Comparison of ENCODE assay signal across 11 cellular contexts in the genomic region with DNA sequence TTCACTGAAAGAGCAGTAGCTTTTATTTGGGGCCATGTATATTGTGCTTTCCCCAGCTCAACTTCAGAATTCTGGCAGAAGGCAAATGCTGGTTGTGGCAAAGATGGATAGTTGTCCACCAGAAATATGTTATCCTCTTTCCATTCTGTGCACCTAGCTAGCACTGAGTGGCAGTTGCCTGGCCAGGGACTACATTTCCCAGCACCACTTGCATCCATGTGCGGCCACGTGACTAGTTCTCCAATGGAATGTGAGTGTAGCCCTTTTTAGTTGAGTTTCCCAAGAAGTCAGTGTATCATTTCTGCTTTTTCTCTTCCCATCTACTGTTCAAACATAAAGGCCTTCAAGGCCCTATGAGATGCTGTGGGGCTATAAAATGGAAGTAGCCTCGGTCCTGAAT.
DNase-seq lines count a peak whose midpoint lies in the region; ATAC-seq, FAIRE-seq and TF ChIP-seq lines count a peak whose summit lies in the region.
"Had no signal": no experiment of that assay in that cellular context is flagged by ENCODE, and none has a peak within 500 bp of the region (broad histone marks: within the 10 kb centered on the region; RNA-seq: fewer than 3 reads in every experiment).

No MANE protein-coding gene starts in this region.

- BruUV-seq in Caco-2 (replicated peaks; lab: Mats Ljungman, UMichigan), result no TSS peak
- BruUV-seq in HCT116 (replicated peaks; lab: Mats Ljungman, UMichigan), result no TSS peak
- no TSS peak for BruUV-seq in HepG2 (replicated peaks; lab: Mats Ljungman, UMichigan)

- no peaks in the 10 kb centered on the region for H3K36me3 Mint-ChIP-seq in Caco-2 (ENCODE audit: insufficient read depth, unreplicated experiment)

- H3K27me3 ChIP-seq in Caco-2 (replicated peaks; ENCODE audit: control insufficient read depth, insufficient read depth, low read length), result no peaks in the 10 kb centered on the region
- peaks cover 9% of the 10 kb centered on the region for H3K27me3 ChIP-seq in HCT116 (ENCODE audit: insufficient read depth, low read length)
- H3K27me3 ChIP-seq in HepG2 (ENCODE audit: control insufficient read depth in 1 of 2, insufficient read depth in 2 of 2, low read length in 2 of 2), result no peaks in the 10 kb centered on the region
- no peaks in the 10 kb centered on the region for H3K27me3 ChIP-seq in uterus

- H3K9me3 Mint-ChIP-seq in Caco-2 (ENCODE audit: unreplicated experiment), result no peaks in the 10 kb centered on the region

- TF ChIP-seq POLR2A in HCT116 (IDR thresholded peaks at IDR 0.05; ENCODE audit: borderline replicate concordance, extremely low read depth, insufficient read depth, insufficient read length) (no peak), HepG2 (IDR thresholded peaks at IDR 0.05; ENCODE audit: insufficient read depth in 1 of 2, low read depth in 2 of 2, low read length in 2 of 2) (no peak), uterus (IDR thresholded peaks at IDR 0.05) (no peak)

- peaks cover 10% of the 10 kb centered on the region for H3K27me3 Mint-ChIP-seq in Caco-2 (ENCODE audit: insufficient read depth, unreplicated experiment)

- TF ChIP-seq EP300 in HepG2 (IDR thresholded peaks at IDR 0.05; ENCODE audit: low read depth in 2 of 2, low read length in 2 of 2), result no peak
- TF ChIP-seq EP300 in HepG2 (CRISPR knock-in tag; IDR thresholded peaks at IDR 0.05; ENCODE audit: borderline replicate concordance), result no peak

- no peaks in the 10 kb centered on the region for H4K20me1 ChIP-seq in HCT116 (ENCODE audit: insufficient read depth)
- no peaks in the 10 kb centered on the region for H4K20me1 ChIP-seq in HepG2 (ENCODE audit: insufficient read depth, low read length)

- RAD21 ChIA-PET in HCT116 (lab: Charles Lee; ENCODE audit: low non-redundant PET in 1 of 2, low total read pairs in 2 of 2, uncharacterized antibody in 2 of 2, unreplicated experiment in 2 of 2), result no interaction called here

- no peak for FAIRE-seq in HepG2 (lab: Jason Lieb, UNC)

- H2AFZ ChIP-seq in HCT116 (ENCODE audit: low read depth, low read length, poor library complexity, severe bottlenecking) (peak overlapping the region; percentile 63), HepG2 (ENCODE audit: low read length) (no peak overlapping the region)

- H3K4me3 ChIP-seq in Caco-2 (ENCODE audit: low read depth, low read length) (no peak overlapping the region), HCT116 (replicated peaks in 1 of 2; ENCODE audit: low read depth in 1 of 2, low read length in 2 of 2) (no peak overlapping the region), HepG2 (replicated peaks in 1 of 3; ENCODE audit: insufficient read depth in 1 of 3, low read depth in 2 of 3, low read length in 3 of 3) (no peak overlapping the region), uterus (no peak overlapping the region)

- H3K4me1 ChIP-seq in Caco-2, result no peaks in the 10 kb centered on the region
- H3K4me1 ChIP-seq in HCT116 (ENCODE audit: control insufficient read depth in 1 of 2, insufficient read depth in 2 of 2, low read length in 2 of 2), result no peaks in the 10 kb centered on the region
- no peaks in the 10 kb centered on the region for H3K4me1 ChIP-seq in HepG2 (ENCODE audit: insufficient read depth, low read length)
- no peaks in the 10 kb centered on the region for H3K4me1 ChIP-seq in uterus

- H3K36me3 ChIP-seq in Caco-2 (ENCODE audit: control insufficient read depth, insufficient read depth, low read length), result no peaks in the 10 kb centered on the region
- no peaks in the 10 kb centered on the region for H3K36me3 ChIP-seq in HCT116 (ENCODE audit: control insufficient read depth in 1 of 2, insufficient read depth in 2 of 2, low read length in 2 of 2)
- H3K36me3 ChIP-seq in HepG2 (replicated peaks in 1 of 2; ENCODE audit: control insufficient read depth in 1 of 2, insufficient read depth in 2 of 2, low read length in 2 of 2), result no peaks in the 10 kb centered on the region
- no peaks in the 10 kb centered on the region for H3K36me3 ChIP-seq in uterus

- H3K27ac ChIP-seq in HCT116 (ENCODE audit: low read depth, low read length) (no peak overlapping the region), HepG2 (ENCODE audit: extremely low read length, insufficient read depth, low read length) (no peak overlapping the region), uterus (no peak overlapping the region)
- H3K27ac ChIP-seq: C4-2B had no signal

- CTCF ChIA-PET in Caco-2 (lab: Charles Lee), result no interaction called here
- CTCF ChIA-PET in HCT116 (lab: Charles Lee), result no interaction called here
- CTCF ChIA-PET in HepG2 (lab: Yijun Ruan, JAX; ENCODE audit: low intra/inter-chr PET ratio, low total read pairs), result no interaction called here

- H3K4me2 ChIP-seq in HCT116 (ENCODE audit: low read length) (no peak overlapping the region), HepG2 (ENCODE audit: low read depth, low read length) (no peak overlapping the region)

- no peaks in the 10 kb centered on the region for H3K9me3 ChIP-seq in Caco-2
- no peaks in the 10 kb centered on the region for H3K9me3 ChIP-seq in HCT116 (ENCODE audit: control insufficient read depth in 1 of 2, insufficient read depth in 1 of 2, low read depth in 1 of 2, low read length in 2 of 2)
- H3K9me3 ChIP-seq in HepG2 (ENCODE audit: low read length), result no peaks in the 10 kb centered on the region
- H3K9me3 ChIP-seq in uterus, result no peaks in the 10 kb centered on the region

- no peaks in the 10 kb centered on the region for H3K9me2 ChIP-seq in HCT116 (ENCODE audit: insufficient read depth)

- TF ChIP-seq RAD21 in HCT116 (IDR thresholded peaks at IDR 0.05; ENCODE audit: low read depth), result no peak
- no peak for TF ChIP-seq RAD21 in HepG2 (CRISPR knock-in tag; IDR thresholded peaks at IDR 0.05)

- no peak overlapping the region for H3K4me3 Mint-ChIP-seq in Caco-2 (ENCODE audit: unreplicated experiment)
- H3K4me3 Mint-ChIP-seq: nephron progenitor cell had no signal

- H3K9ac ChIP-seq in HCT116 (ENCODE audit: low read length), result no peak overlapping the region
- no peak overlapping the region for H3K9ac ChIP-seq in HepG2 (ENCODE audit: insufficient read depth, low read depth, low read length)

- intact Hi-C loops in Caco-2 (cut with micrococcal nuclease; ENCODE audit: unreplicated experiment) (no loop called here), HCT116 (cut with micrococcal nuclease) (no loop called here), HepG2 (cut with micrococcal nuclease; ENCODE audit: unreplicated experiment) (no loop called here), uterus (cut with DNase I; ENCODE audit: low total_unique reads) (no loop called here)

- H3K27ac Mint-ChIP-seq in Caco-2 (ENCODE audit: unreplicated experiment), result no peak overlapping the region
- H3K27ac Mint-ChIP-seq: nephron progenitor cell had no signal

- no peaks in the 10 kb centered on the region for H3K4me1 Mint-ChIP-seq in Caco-2 (ENCODE audit: low read depth, unreplicated experiment)

- no peaks in the 10 kb centered on the region for H3K79me2 ChIP-seq in HCT116 (ENCODE audit: insufficient read depth, low read length)
- H3K79me2 ChIP-seq in HepG2 (ENCODE audit: insufficient read depth, low read length), result no peaks in the 10 kb centered on the region

- ATAC-seq in HCT116 (peak; percentile 88), HepG2 (no peak), GM18907 (IDR thresholded peaks at IDR 0.05; ENCODE audit: unreplicated experiment) (no peak)

- in situ Hi-C loops in SK-MEL-5 (cut with HindIII; ENCODE audit: low pct_unique_long_range_greater_than_20kb, low sequenced_read_pairs) (no loop called here), HepG2 (cut with HindIII; ENCODE audit: extremely low pct_ligation_motif_present, low pct_unique_long_range_greater_than_20kb) (no loop called here)

- POLR2A ChIA-PET in Caco-2 (lab: Charles Lee), result no interaction called here
- POLR2A ChIA-PET in HCT116 (lab: Charles Lee), result no interaction called here
- POLR2A ChIA-PET in HepG2 (lab: Yijun Ruan, JAX), result no interaction called here

- TF ChIP-seq CTCF in Caco-2 (IDR thresholded peaks at IDR 0.05; ENCODE audit: insufficient read depth in 1 of 2, low read depth in 1 of 2, low read length in 1 of 2, severe bottlenecking in 1 of 2, unreplicated experiment in 1 of 2), result no peak
- TF ChIP-seq CTCF in HCT116 (IDR thresholded peaks at IDR 0.05 in 2 of 3, conservative IDR thresholded peaks at IDR 0.05 in 1 of 3; ENCODE audit: borderline replicate concordance in 1 of 3, insufficient read depth in 1 of 3, low read depth in 2 of 3, low read length in 2 of 3), result no peak
- no peak for TF ChIP-seq CTCF in HepG2 (CRISPR knock-in tag; IDR thresholded peaks at IDR 0.05)
- no peak for TF ChIP-seq CTCF in uterus (IDR thresholded peaks at IDR 0.05)

- WGBS in HepG2 (ENCODE audit: low lambda C conversion rate), result 0% methylated on average over 3 of the region's 3 CpGs

- peak; percentile 40 to 50 for DNase-seq in Caco-2
- peak; percentile 13 for DNase-seq in HCT116 (ENCODE audit: low read depth, low spot score)
- DNase-seq in SK-MEL-5 (ENCODE audit: low read depth, low spot score), result peak; percentile 30
- no peak for DNase-seq in HepG2 (ENCODE audit: low spot score)
- DNase-seq in NCI-H748 (lab: John Stamatoyannopoulos, UW; ENCODE audit: unreplicated experiment), result no peak
- no peak for DNase-seq in uterus
- DNase-seq: amygdala, KBM-7, nephron progenitor cell had no signal

TF ChIP-seq in HCT116, 20 proteins besides CTCF, POLR2A, EP300 and RAD21:
- TF ChIP-seq MAX (IDR thresholded peaks at IDR 0.05), result peak; percentile 23; the same call in 1 of the 2 replicates
- no peak for TF ChIP-seq SP1 (IDR thresholded peaks at IDR 0.05; ENCODE audit: low read depth)

TF ChIP-seq in HepG2, 621 proteins besides CTCF, POLR2A, EP300 and RAD21:
- peak; percentile 82 for TF ChIP-seq ZNF143 (CRISPR knock-in tag; IDR thresholded peaks at IDR 0.05)
- no peak for TF ChIP-seq HIVEP1 (CRISPR knock-in tag; IDR thresholded peaks at IDR 0.05)
- TF ChIP-seq ZNF569 (CRISPR knock-in tag; IDR thresholded peaks at IDR 0.05; ENCODE audit: borderline replicate concordance), result no peak
- TF ChIP-seq THAP11 (CRISPR knock-in tag; IDR thresholded peaks at IDR 0.05), result peak; percentile 82

Comparison
In these comparisons a context has a peak if more than half of its experiments do, and no peak if none do; other contexts are left out.
1. DNase-seq: peak in Caco-2 (2 of 2), HCT116 (single experiment) and SK-MEL-5 (single experiment); none in HepG2 (single experiment), NCI-H748 (single experiment) and uterus (0 of 2).